ENCODE assay signal across 10 cellular contexts in the genomic region with DNA sequence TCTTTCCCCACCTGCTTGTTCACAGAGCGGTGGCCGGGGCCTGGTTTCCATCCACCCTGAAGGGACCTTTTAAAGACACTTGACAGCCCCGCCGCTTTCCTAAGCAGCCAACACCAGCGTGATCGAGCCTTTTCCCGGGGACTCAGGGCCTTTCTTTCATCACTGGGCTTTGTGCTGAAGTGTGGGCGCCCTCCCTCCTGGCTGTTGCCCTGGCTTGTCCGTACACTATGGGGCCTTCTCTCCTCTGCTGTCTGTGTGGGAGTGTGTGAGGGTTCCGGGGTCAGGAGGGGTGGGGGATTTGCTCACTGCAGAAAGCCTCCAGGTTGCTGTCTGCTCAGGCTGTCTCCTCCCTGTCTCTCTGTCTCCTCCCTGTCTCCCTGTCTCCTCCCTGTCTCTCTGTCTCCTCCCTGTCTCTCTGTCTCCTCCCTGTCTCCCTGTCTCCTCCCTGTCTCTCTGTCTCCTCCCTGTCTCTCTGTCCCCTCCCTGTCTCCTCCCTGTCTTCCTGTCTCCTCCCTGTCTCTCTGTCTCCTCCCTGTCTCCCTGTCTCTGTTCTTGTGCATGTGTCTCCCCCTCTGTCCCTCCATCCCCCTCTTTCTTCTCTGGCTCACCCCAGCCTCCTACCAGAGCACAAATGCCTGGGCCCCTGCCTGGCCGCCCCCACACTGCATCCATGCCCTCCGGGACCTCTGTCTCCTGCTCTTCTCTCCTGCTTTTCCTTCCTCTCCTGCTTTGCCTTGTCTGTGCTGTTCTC.
DNase-seq lines count a peak whose midpoint lies in the region; ATAC-seq and TF ChIP-seq lines count a peak whose summit lies in the region.
"Had no signal": no experiment of that assay in that cellular context is flagged by ENCODE, and none has a peak within 500 bp of the region (broad histone marks: within the 10 kb centered on the region; RNA-seq: fewer than 3 reads in every experiment).

No MANE protein-coding gene starts in this region.

- H3K4me1 Mint-ChIP-seq in CD4-positive, alpha-beta T cell (ENCODE audit: low read depth): peaks cover 16% of the 10 kb centered on the region

- in situ Hi-C loops in IMR-90 (cut with MboI; ENCODE audit: low sequenced_read_pairs): no loop called here

- H4K8ac ChIP-seq in IMR-90 (ENCODE audit: low read depth in 2 of 2, low read length in 2 of 2): peak overlapping the region; percentile 71 to 82; a peak in 3 of 4 replicates

- no peak overlapping the region; the same call in 1 of the 2 replicates for H3K4me2 ChIP-seq in IMR-90 (ENCODE audit: low read depth, low read length)

- no peak for TF ChIP-seq CTCF in IMR-90 (conservative IDR thresholded peaks at IDR 0.05; ENCODE audit: low read depth, low read length)
- TF ChIP-seq CTCF in epithelial cell of esophagus (IDR thresholded peaks at IDR 0.05; ENCODE audit: insufficient read depth, low read depth, low read length, missing control alignments): no peak
- TF ChIP-seq CTCF in mucosa of descending colon (IDR thresholded peaks at IDR 0.05): no peak
- TF ChIP-seq CTCF in ascending aorta (IDR thresholded peaks at IDR 0.05): no peak
- no peak for TF ChIP-seq CTCF in CD4-positive, alpha-beta T cell (IDR thresholded peaks at IDR 0.05)

- no peaks in the 10 kb centered on the region for H3K9me3 ChIP-seq in IMR-90 (ENCODE audit: control insufficient read depth, insufficient read depth, low read length)
- no peaks in the 10 kb centered on the region for H3K9me3 ChIP-seq in mucosa of descending colon
- no peaks in the 10 kb centered on the region for H3K9me3 ChIP-seq in ascending aorta
- H3K9me3 ChIP-seq in CD4-positive, alpha-beta T cell (ENCODE audit: control insufficient read depth, low read length): no peaks in the 10 kb centered on the region

- dilution Hi-C loops in IMR-90 (cut with HindIII; ENCODE audit: low sequenced_read_pairs, unreplicated experiment): no loop called here

- H3K27ac ChIP-seq in ACC112 (ENCODE audit: low read depth, low read length) (no peak overlapping the region), IMR-90 (ENCODE audit: insufficient read depth, low read length) (no peak overlapping the region), ascending aorta (no peak overlapping the region)
- H3K27ac ChIP-seq in CD4-positive, alpha-beta T cell (ENCODE audit: low read depth, low read length): no peak overlapping the region

- intact Hi-C loops in IMR-90 (cut with micrococcal nuclease) (loop anchor here (5.0 kb wide), 1 partner anchor 74 kb away; no protein-coding TSS in a partner anchor), mucosa of descending colon (cut with DNase I, micrococcal nuclease) (loop anchor here in 1 of 2 donors (10.0 kb wide), 1 partner anchor 77 kb away; no protein-coding TSS in a partner anchor), ascending aorta (cut with DNase I) (no loop called here)
- intact Hi-C loops in CD4-positive, alpha-beta T cell (cut with DNase I, micrococcal nuclease): loop anchor here in 1 of 2 experiments (10.0 kb wide), 1 partner anchor 867 kb away; no protein-coding TSS in a partner anchor

- no peak overlapping the region for H3K9ac ChIP-seq in IMR-90 (ENCODE audit: low read depth, low read length)

- H3K27me3 Mint-ChIP-seq in CD4-positive, alpha-beta T cell: no peaks in the 10 kb centered on the region

- H3K4me1 ChIP-seq in ACC112 (ENCODE audit: control insufficient read depth, insufficient read depth, low read length, unreplicated experiment) (peaks cover 7% of the 10 kb centered on the region), IMR-90 (ENCODE audit: control insufficient read depth, insufficient read depth, low read length) (peaks cover 7% of the 10 kb centered on the region), mucosa of descending colon (ENCODE audit: low read depth) (no peaks in the 10 kb centered on the region), ascending aorta (no peaks in the 10 kb centered on the region)

- 0 out of 2 replicates have a peak overlapping the region, but pooled peaks have one; percentile 23 for H3K14ac ChIP-seq in IMR-90 (replicated peaks; ENCODE audit: low read depth, low read length)

- H4K20me1 ChIP-seq in IMR-90 (ENCODE audit: insufficient read depth, low read length): no peaks in the 10 kb centered on the region

- no peaks in the 10 kb centered on the region; the same call in 1 of the 2 replicates for H3K9me1 ChIP-seq in IMR-90 (ENCODE audit: insufficient read depth, low read length)

- no peak overlapping the region for H4K91ac ChIP-seq in IMR-90 (ENCODE audit: insufficient read depth, low read depth, low read length)

- no peak overlapping the region; the same call in 1 of the 2 replicates for H3K4ac ChIP-seq in IMR-90 (ENCODE audit: low read depth, low read length)

- no peak overlapping the region for H3K4me3 Mint-ChIP-seq in CD4-positive, alpha-beta T cell

- no peak overlapping the region for H2AK5ac ChIP-seq in IMR-90 (ENCODE audit: low read depth, low read length)

- TF ChIP-seq POLR2A in IMR-90 (IDR thresholded peaks at IDR 0.05; ENCODE audit: low read depth, low read length): no peak

- H3K36me3 Mint-ChIP-seq in CD4-positive, alpha-beta T cell (ENCODE audit: low read depth): no peaks in the 10 kb centered on the region

- no peak for DNase-seq in IMR-90
- DNase-seq in epithelial cell of esophagus (ENCODE audit: low read depth): peak; percentile 65
- peak in 1 of 3 donors; percentile 12 for DNase-seq in mucosa of descending colon
- no peak for DNase-seq in stimulated activated CD4-positive, alpha-beta T cell treated with anti-CD3 and anti-CD28 coated beads, Interleukin-15, amount 100 ng/mL, for 24 hours
- DNase-seq in mesenteric fat pad (ENCODE audit: low spot score): no peak
- no peak for DNase-seq in ascending aorta (ENCODE audit: low spot score in 2 of 2)
- no peak for DNase-seq in CD4-positive, alpha-beta T cell
- DNase-seq: activated CD4-positive, alpha-beta T cell treated with anti-CD3 and anti-CD28 coated beads for 48 hours; activated naive CD4-positive, alpha-beta T cell had no signal

- H2AK9ac ChIP-seq in IMR-90 (replicated peaks; ENCODE audit: low read depth, low read length, poor library complexity): peak overlapping the region; percentile 85

- no TSS peak for BruUV-seq in IMR-90 (replicated peaks; lab: Mats Ljungman, UMichigan)

- no peak overlapping the region for H3K4me3 ChIP-seq in ACC112 (ENCODE audit: low read depth, low read length)
- no peak overlapping the region for H3K4me3 ChIP-seq in IMR-90 (ENCODE audit: insufficient read depth, low read depth, low read length)
- H3K4me3 ChIP-seq in epithelial cell of esophagus (ENCODE audit: low read length): no peak overlapping the region
- H3K4me3 ChIP-seq in mucosa of descending colon: no peak overlapping the region
- no peak overlapping the region for H3K4me3 ChIP-seq in ascending aorta

- ATAC-seq in IMR-90 (ENCODE audit: low read depth) (peak; percentile 31), mucosa of descending colon (peak; percentile 54)
- no peak for ATAC-seq in CD4-positive, alpha-beta T cell (ENCODE audit: poor library complexity)

- H4K5ac ChIP-seq in IMR-90 (ENCODE audit: low read depth, low read length): peak overlapping the region; percentile 44

- H2BK20ac ChIP-seq in IMR-90 (ENCODE audit: low read depth, low read length): no peak overlapping the region

- CTCF ChIA-PET in IMR-90 (lab: Yijun Ruan, JAX): no interaction called here
- CTCF ChIA-PET in CD4-positive, alpha-beta T cell (lab: Charles Lee): no interaction called here

- H2BK5ac ChIP-seq in IMR-90 (ENCODE audit: low read depth, low read length, poor library complexity, severe bottlenecking): no peak overlapping the region

- H3K27me3 ChIP-seq in ACC112 (ENCODE audit: insufficient read depth, low read length): no peaks in the 10 kb centered on the region
- H3K27me3 ChIP-seq in IMR-90 (ENCODE audit: control insufficient read depth, insufficient read depth, low read length): no peaks in the 10 kb centered on the region; the same call in 1 of the 2 replicates
- H3K27me3 ChIP-seq in ascending aorta: no peaks in the 10 kb centered on the region
- no peaks in the 10 kb centered on the region for H3K27me3 ChIP-seq in CD4-positive, alpha-beta T cell (ENCODE audit: control insufficient read depth, insufficient read depth, low read length)

- no peaks in the 10 kb centered on the region for H3K79me2 ChIP-seq in ACC112 (ENCODE audit: control insufficient read depth, insufficient read depth, low read length, unreplicated experiment)

- H3K36me3 ChIP-seq in ACC112 (ENCODE audit: insufficient read depth, low read length) (no peaks in the 10 kb centered on the region), IMR-90 (ENCODE audit: control insufficient read depth, insufficient read depth, low read length) (no peaks in the 10 kb centered on the region), mucosa of descending colon (ENCODE audit: low read depth) (no peaks in the 10 kb centered on the region), ascending aorta (no peaks in the 10 kb centered on the region)

- no peak overlapping the region for H3K56ac ChIP-seq in IMR-90 (ENCODE audit: extremely low read depth, insufficient read depth, low read length)

- H3K27ac Mint-ChIP-seq in CD4-positive, alpha-beta T cell: no peak overlapping the region

- no peak for TF ChIP-seq RAD21 in IMR-90 (IDR thresholded peaks at IDR 0.05; ENCODE audit: low read length)

- H2BK120ac ChIP-seq in IMR-90 (ENCODE audit: low read depth, low read length): peak overlapping the region; percentile 43; the same call in 1 of the 2 replicates

- POLR2A ChIA-PET in IMR-90 (lab: Charles Lee; ENCODE audit: unreplicated experiment): no interaction called here
- POLR2A ChIA-PET in CD4-positive, alpha-beta T cell (lab: Charles Lee): no interaction called here

- H3K79me1 ChIP-seq in IMR-90 (ENCODE audit: low read depth in 1 of 2, low read length in 2 of 2): no peaks in the 10 kb centered on the region

- H3K18ac ChIP-seq in IMR-90 (ENCODE audit: low read depth, low read length): peak overlapping the region; percentile 77; the same call in 1 of the 2 replicates

- H2BK15ac ChIP-seq in IMR-90 (ENCODE audit: low read depth, low read length): no peak overlapping the region

- no peak overlapping the region for H3K23ac ChIP-seq in IMR-90 (ENCODE audit: low read depth, low read length)

- H2AFZ ChIP-seq in ACC112 (ENCODE audit: low read length, unreplicated experiment) (peak overlapping the region; percentile 7), IMR-90 (replicated peaks; ENCODE audit: low read length, poor library complexity) (peak overlapping the region; percentile 91)

- H3K9me3 Mint-ChIP-seq in CD4-positive, alpha-beta T cell: no peaks in the 10 kb centered on the region

- WGBS in IMR-90 (ENCODE audit: extremely low coverage in 2 of 2, insufficient read length in 1 of 2), 2 experiments: 62% methylated on average over 4 of the region's 12 CpGs; no CpG with 5 or more reads in 1 of the 2 experiments

TF ChIP-seq in IMR-90, 13 proteins besides CTCF, POLR2A, EP300 and RAD21 (continues in another document):
- no peak for TF ChIP-seq FOS (IDR thresholded peaks at IDR 0.05; ENCODE audit: low read depth, low read length)
- no peak for TF ChIP-seq MAZ (IDR thresholded peaks at IDR 0.05; ENCODE audit: borderline replicate concordance, low read depth, low read length)
- TF ChIP-seq BHLHE40 (IDR thresholded peaks at IDR 0.05; ENCODE audit: low read depth, low read length): no peak
